In genomic region chr16:52603015-52603414, GRCh38 we compare ENCODE assay signal across 24 cellular contexts. TPM values are rescaled to one million over a fixed set of nuclear protein-coding genes. Genes with fewer than 3 reads are reported as not detected.
DNase-seq lines count a peak whose midpoint lies in the region; ATAC-seq, FAIRE-seq and TF ChIP-seq lines count a peak whose summit lies in the region.
"Had no signal": no experiment of that assay in that cellular context is flagged by ENCODE, and none has a peak within 500 bp of the region (broad histone marks: within the 10 kb centered on the region; RNA-seq: fewer than 3 reads in every experiment).

No MANE protein-coding gene starts in this region.

- intact Hi-C loops in colonic mucosa (cut with DNase I) (no loop called here), pancreas (cut with DNase I) (no loop called here), tibial artery (cut with DNase I; ENCODE audit: low total_unique reads) (no loop called here)

- DNase-seq in DMS 273 treated with DMSO at 0.1 percent for 48 hours (lab: John Stamatoyannopoulos, UW) (peak; percentile 63), NCI-H2171 treated with DMSO at 0.1 percent for 48 hours (lab: John Stamatoyannopoulos, UW) (peak; percentile 92), colonic mucosa (peak; percentile 71), pancreas (peak in 4 of 6 donors; percentile 26 to 54 (median 46)), GM10248 (ENCODE audit: extremely low spot score) (no peak), tibial artery (no peak)
- DNase-seq in activated CD8-positive, alpha-beta memory T cell treated with anti-CD3 and anti-CD28 coated beads for 24 hours: no peak
- DNase-seq: ACHN; Calu3; CD4-positive, alpha-beta T cell; DMS79 treated with DMSO at 0.1 percent for 48 hours; GOT3; IMR-90; Karpas-422; NCI-H1105; NCI-H187 treated with DMSO at 0.1 percent for 48 hours; NCI-H774; Right ventricle myocardium superior had no signal

- H3K27me3 ChIP-seq in colonic mucosa (no peaks in the 10 kb centered on the region), pancreas (no peaks in the 10 kb centered on the region), tibial artery (no peaks in the 10 kb centered on the region)

- H3K9me3 ChIP-seq in colonic mucosa (no peaks in the 10 kb centered on the region), pancreas (no peaks in the 10 kb centered on the region), tibial artery (no peaks in the 10 kb centered on the region)

- no peak overlapping the region for H3K9ac ChIP-seq in colonic mucosa (ENCODE audit: low read depth in 2 of 2, low read length in 2 of 2)

- H3K36me3 ChIP-seq in colonic mucosa: no peaks in the 10 kb centered on the region
- H3K36me3 ChIP-seq in pancreas: no peaks in the 10 kb centered on the region
- no peaks in the 10 kb centered on the region for H3K36me3 ChIP-seq in tibial artery

- TF ChIP-seq CTCF in colonic mucosa (IDR thresholded peaks at IDR 0.05) (no peak), pancreas (IDR thresholded peaks at IDR 0.05) (no peak), GM10248 (IDR thresholded peaks at IDR 0.05; ENCODE audit: control extremely low read depth, extremely low read depth, low read depth, missing control alignments) (no peak), tibial artery (IDR thresholded peaks at IDR 0.05) (no peak)

- POLR2A ChIA-PET in GM10248 (lab: Yijun Ruan, JAX): no interaction called here

- ATAC-seq in pancreas (peak; percentile 69 to 89 (median 76)), GM21447 (IDR thresholded peaks at IDR 0.05; ENCODE audit: unreplicated experiment) (no peak)

- H3K4me3 ChIP-seq in colonic mucosa (no peak overlapping the region), pancreas (no peak overlapping the region), tibial artery (no peak overlapping the region)
- H3K4me3 ChIP-seq: SK-N-MC had no signal

- FAIRE-seq in pancreas (lab: Jason Lieb, UNC): no peak
- FAIRE-seq: G401.6, GM12891, RCC 7860 had no signal

- no peak overlapping the region for H3K27ac ChIP-seq in colonic mucosa
- no peak overlapping the region for H3K27ac ChIP-seq in pancreas
- H3K27ac ChIP-seq in tibial artery: no peak overlapping the region
- H3K27ac ChIP-seq: SK-N-MC had no signal

- CTCF ChIA-PET in GM10248 (lab: Yijun Ruan, JAX): interaction anchor here (0.8 to 1.4 kb wide), 2 partner anchors 8 to 10 kb away, joined by 4 read pairs; no protein-coding TSS in a partner anchor

- H3K4me1 ChIP-seq in colonic mucosa: no peaks in the 10 kb centered on the region
- H3K4me1 ChIP-seq in pancreas: peaks cover 0 to 9% (median 0%) of the 10 kb centered on the region in 3 donors
- H3K4me1 ChIP-seq in tibial artery: no peaks in the 10 kb centered on the region

- 36 to 44% methylated on average over 1 of the region's 1 CpG for WGBS in pancreas, 2 donors

RNA-seq across cellular contexts. Expression of gene TOX3, which starts 56.1 kb away (rescaled TPM):
- 10 to 100 TPM; 50.5 to 53.0 TPM for total RNA-seq in colonic mucosa
- 1 to 10 TPM; 3.2 to 6.1 (median 4.2) TPM for total RNA-seq in pancreas
- 1 to 10 TPM; 1.1 to 4.6 TPM for polyA plus RNA-seq in pancreas
- total RNA-seq: CD4-positive, alpha-beta T cell; IMR-90; NCI-H460; Right ventricle myocardium superior had no signal
- polyA plus RNA-seq: IMR-90 had no signal

Comparison
In these comparisons a context has a peak if more than half of its experiments do, and no peak if none do; other contexts are left out.
1. DNase-seq: peak in DMS 273 treated with DMSO at 0.1 percent for 48 hours (single experiment), NCI-H2171 treated with DMSO at 0.1 percent for 48 hours (single experiment), colonic mucosa (single experiment) and pancreas (4 of 6); none in GM10248 (single experiment), tibial artery (0 of 2) and activated CD8-positive, alpha-beta memory T cell treated with anti-CD3 and anti-CD28 coated beads for 24 hours (single experiment).
2. RNA of gene TOX3, which starts 56.1 kb away (total RNA-seq): 50.5 to 53.0 TPM in colonic mucosa; 3.2 to 6.1 TPM in pancreas; every median in the first group is over 4 times any median in the second.